In genomic region chr13:88656751-88657150, GRCh38 we compare ENCODE assay signal across 18 cellular contexts.
"Had no signal": no experiment of that assay in that cellular context is flagged by ENCODE, and none has a peak within 500 bp of the region (broad histone marks: within the 10 kb centered on the region; RNA-seq: fewer than 3 reads in every experiment).

No MANE protein-coding gene starts in this region.

- H3K4me1 ChIP-seq: prostate gland, right atrium auricular region, upper lobe of left lung had no signal

- H3K27ac Mint-ChIP-seq: activated CD4-positive, alpha-beta memory T cell treated with anti-CD3 and anti-CD28 coated beads for 36 hours; activated naive CD4-positive, alpha-beta T cell treated with anti-CD3 and anti-CD28 coated beads, Interleukin-2, amount 10 ng/mL, durations not matched to agents 7 days and 5 days; nephron; T-helper 17 cell had no signal

- H3K4me1 Mint-ChIP-seq: activated naive CD4-positive, alpha-beta T cell treated with anti-CD3 and anti-CD28 coated beads, Interleukin-2, amount 10 ng/mL, durations not matched to agents 7 days and 5 days; nephron; T-helper 17 cell had no signal

- H3K27me3 Mint-ChIP-seq: activated CD4-positive, alpha-beta memory T cell treated with anti-CD3 and anti-CD28 coated beads for 36 hours; activated naive CD4-positive, alpha-beta T cell treated with anti-CD3 and anti-CD28 coated beads, Interleukin-2, amount 10 ng/mL, durations not matched to agents 7 days and 5 days; T-helper 17 cell had no signal

- ATAC-seq: left colon; stimulated activated naive CD8-positive, alpha-beta T cell treated with anti-CD3 and anti-CD28 coated beads, Interleukin-15, Interleukin-2, amounts not matched to agents 100 U/mL and 50 U/mL, for 24 hours; T-helper 17 cell had no signal

- H3K9me3 ChIP-seq: neutrophil, ovary, prostate gland, right atrium auricular region, upper lobe of left lung had no signal

- H3K36me3 ChIP-seq: cardiac muscle cell, neutrophil, ovary, prostate gland, right atrium auricular region, upper lobe of left lung had no signal

- H3K27ac ChIP-seq: cardiac muscle cell, neutrophil, ovary, prostate gland, right atrium auricular region, upper lobe of left lung had no signal

- H3K36me3 Mint-ChIP-seq: activated CD4-positive, alpha-beta memory T cell treated with anti-CD3 and anti-CD28 coated beads for 36 hours; activated naive CD4-positive, alpha-beta T cell treated with anti-CD3 and anti-CD28 coated beads, Interleukin-2, amount 10 ng/mL, durations not matched to agents 7 days and 5 days had no signal

- H3K4me3 ChIP-seq: cardiac muscle cell, ovary, prostate gland, right atrium auricular region, upper lobe of left lung had no signal

- H3K27me3 ChIP-seq: cardiac muscle cell, neutrophil, ovary, right atrium auricular region, upper lobe of left lung had no signal

- H3K4me3 Mint-ChIP-seq: activated CD4-positive, alpha-beta memory T cell treated with anti-CD3 and anti-CD28 coated beads for 36 hours; activated naive CD4-positive, alpha-beta T cell treated with anti-CD3 and anti-CD28 coated beads, Interleukin-2, amount 10 ng/mL, durations not matched to agents 7 days and 5 days; nephron; T-helper 17 cell had no signal

- DNase-seq: activated CD4-positive, alpha-beta memory T cell treated with anti-CD3 and anti-CD28 coated beads for 36 hours; activated CD4-positive, alpha-beta T cell treated with anti-CD3 and anti-CD28 coated beads for 48 hours; activated effector memory CD4-positive, alpha-beta T cell treated with anti-CD3 and anti-CD28 coated beads, Interleukin-2, amount 50 U/mL, for 16 hours; activated naive CD4-positive, alpha-beta T cell treated with anti-CD3 and anti-CD28 coated beads, Interleukin-2, amount 10 ng/mL, durations not matched to agents 7 days and 5 days; activated T-cell treated with anti-CD3 and anti-CD28 coated beads, Interleukin-2, amount 50 U/mL, for 48 hours; amygdala; left colon; midbrain; ovary; stimulated activated CD4-positive, alpha-beta T cell treated with anti-CD3 and anti-CD28 coated beads, Interleukin-4, amount 100 ng/mL, for 4 hours; stimulated activated naive CD8-positive, alpha-beta T cell treated with anti-CD3 and anti-CD28 coated beads, Interleukin-15, Interleukin-2, amounts not matched to agents 100 U/mL and 50 U/mL, for 24 hours; T-helper 17 cell had no signal
